In genomic region chr11:133951484-133952198, GRCh38 we compare ENCODE assay signal across 8 cellular contexts. TPM values are rescaled to one million over a fixed set of nuclear protein-coding genes. Genes with fewer than 3 reads are reported as not detected.
DNase-seq lines count a peak whose midpoint lies in the region; ATAC-seq and TF ChIP-seq lines count a peak whose summit lies in the region.

No MANE protein-coding gene starts in this region.

- H3K4me3 Mint-ChIP-seq in natural killer cell: no peak overlapping the region

- peak overlapping the region; percentile 92 for H3K27ac ChIP-seq in rectal smooth muscle tissue (ENCODE audit: low read depth, low read length)

- intact Hi-C loops in natural killer cell (cut with micrococcal nuclease): no loop called here

- ATAC-seq in HG02798 (IDR thresholded peaks at IDR 0.05; ENCODE audit: poor library complexity, unreplicated experiment) (no peak), natural killer cell (no peak), HG03045 (IDR thresholded peaks at IDR 0.05; ENCODE audit: unreplicated experiment) (no peak)

- no peak for TF ChIP-seq CTCF in foreskin fibroblast (IDR thresholded peaks at IDR 0.05; ENCODE audit: low read depth, low read length)
- no peak for TF ChIP-seq CTCF in natural killer cell (IDR thresholded peaks at IDR 0.05)

- H3K9me3 Mint-ChIP-seq in natural killer cell: no peaks in the 10 kb centered on the region

- H3K4me1 Mint-ChIP-seq in natural killer cell: peaks cover 0 to 8% of the 10 kb centered on the region in 2 donors

- peaks cover 27 to 50% of the 10 kb centered on the region in 2 donors for H3K27me3 Mint-ChIP-seq in natural killer cell (ENCODE audit: low read depth in 2 of 2)

- H3K4me3 ChIP-seq in foreskin fibroblast (ENCODE audit: low read depth in 1 of 2, low read length in 2 of 2): no peak overlapping the region
- peak overlapping the region; percentile 16 for H3K4me3 ChIP-seq in rectal smooth muscle tissue (ENCODE audit: low read length)

- no peaks in the 10 kb centered on the region for H3K36me3 ChIP-seq in rectal smooth muscle tissue (ENCODE audit: control insufficient read depth, insufficient read depth, low read length)

- H3K4me1 ChIP-seq in rectal smooth muscle tissue (ENCODE audit: control insufficient read depth, insufficient read depth, low read length): peaks cover 59% of the 10 kb centered on the region

- H3K9ac ChIP-seq in rectal smooth muscle tissue (ENCODE audit: low read length): no peak overlapping the region

- no peaks in the 10 kb centered on the region for H3K36me3 Mint-ChIP-seq in natural killer cell

- H3K27ac Mint-ChIP-seq in natural killer cell: no peak overlapping the region

- H3K27me3 ChIP-seq in rectal smooth muscle tissue (ENCODE audit: control insufficient read depth, insufficient read depth, low read length): no peaks in the 10 kb centered on the region

- DNase-seq in GM04503 (ENCODE audit: low read depth) (peak; percentile 44), NCI-H510A (lab: John Stamatoyannopoulos, UW) (peak; percentile 83), foreskin fibroblast (peak; percentile 11 to 33), SW 1271 (lab: John Stamatoyannopoulos, UW) (no peak), natural killer cell (no peak)

RNA-seq across cellular contexts. Expression of gene IGSF9B, which starts 5.1 kb away (rescaled TPM):
- 1 to 10 TPM; 2.2 to 6.1 (median 4.3) TPM for total RNA-seq in natural killer cell

Comparison
In these comparisons a context has a peak if more than half of its experiments do, and no peak if none do; other contexts are left out.
1. DNase-seq: peak in GM04503 (single experiment), NCI-H510A (single experiment) and foreskin fibroblast (2 of 2); none in SW 1271 (0 of 2) and natural killer cell (single experiment).